In the genomic region with DNA sequence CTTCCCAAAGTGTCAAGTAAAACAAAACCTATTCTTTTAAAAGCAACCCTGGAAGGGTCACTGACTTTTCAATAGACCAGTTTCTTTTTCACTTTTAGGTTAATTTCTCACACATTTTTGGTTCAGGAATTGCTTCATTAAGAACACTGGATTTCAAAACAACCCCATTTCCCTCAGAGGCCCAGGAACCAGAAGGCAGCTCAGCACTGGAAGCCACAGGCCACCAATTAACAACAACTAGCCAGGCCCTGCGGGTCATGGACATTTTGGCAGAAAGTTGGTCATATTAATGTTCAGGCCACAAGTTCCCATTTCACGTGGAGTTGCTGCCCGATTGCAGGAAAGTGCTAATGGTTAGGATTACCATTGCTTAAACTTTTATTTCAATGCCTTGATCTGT, we compare ENCODE assay signal across 14 cellular contexts. TPM values are rescaled to one million over a fixed set of nuclear protein-coding genes. Genes with fewer than 3 reads are reported as not detected.
A peak's percentile ranks its signal among the peaks of the same experiment; 100 is the strongest.
DNase-seq lines count a peak whose midpoint lies in the region; TF ChIP-seq lines count a peak whose summit lies in the region.
"Had no signal": no experiment of that assay in that cellular context is flagged by ENCODE, and none has a peak within 500 bp of the region (broad histone marks: within the 10 kb centered on the region; RNA-seq: fewer than 3 reads in every experiment).

No MANE protein-coding gene starts in this region.

- peak; percentile 82 for DNase-seq in NOMO-1 treated with DMSO at 0.1 percent for 48 hours (lab: John Stamatoyannopoulos, UW; ENCODE audit: unreplicated experiment)
- DNase-seq in cerebellum (ENCODE audit: low spot score): peak; percentile 20
- DNase-seq in sigmoid colon: no peak
- DNase-seq in SHP77 (lab: John Stamatoyannopoulos, UW): no peak
- DNase-seq in HK-2 (ENCODE audit: unreplicated experiment): no peak
- DNase-seq in activated gamma-delta T cell (lab: John Stamatoyannopoulos, UW): no peak
- DNase-seq: amniotic stem cell; foreskin keratinocyte; NCI-H1092; NCI-H2171 treated with DMSO at 0.1 percent for 48 hours; ovary; stimulated activated CD4-positive, alpha-beta T cell treated with anti-CD3 and anti-CD28 coated beads, Interleukin-4, amount 100 ng/mL, for 1 hour had no signal

- no peaks in the 10 kb centered on the region for H3K9me3 ChIP-seq in HUES48 (ENCODE audit: control insufficient read depth, insufficient read depth, low read length)
- no peaks in the 10 kb centered on the region for H3K9me3 ChIP-seq in sigmoid colon
- H3K9me3 ChIP-seq: ovary had no signal

- H3K36me3 ChIP-seq in HUES48 (ENCODE audit: control insufficient read depth, insufficient read depth, low read length) (no peaks in the 10 kb centered on the region), sigmoid colon (no peaks in the 10 kb centered on the region)
- H3K36me3 ChIP-seq: ovary had no signal

- 76 to 84% methylated on average over 3 of the region's 3 CpGs for WGBS in sigmoid colon, 2 donors

- no peak for TF ChIP-seq EP300 in sigmoid colon (IDR thresholded peaks at IDR 0.05)

- H3K27ac ChIP-seq in HUES48 (ENCODE audit: low read depth, low read length): peak overlapping the region; percentile 39
- peak overlapping the region; percentile 37 to 72 (median 49) for H3K27ac ChIP-seq in sigmoid colon
- H3K27ac ChIP-seq: foreskin keratinocyte, ovary had no signal

- H3K4me1 ChIP-seq in HUES48 (ENCODE audit: control insufficient read depth, insufficient read depth, low read length) (peaks cover 31% of the 10 kb centered on the region), sigmoid colon (peaks cover 0 to 51% (median 40%) of the 10 kb centered on the region in 4 donors)
- H3K4me1 ChIP-seq: foreskin keratinocyte had no signal

- H3K27me3 ChIP-seq in HUES48 (ENCODE audit: control insufficient read depth, insufficient read depth, low read length) (peaks cover 38% of the 10 kb centered on the region), sigmoid colon (no peaks in the 10 kb centered on the region)
- H3K27me3 ChIP-seq: ovary had no signal

- intact Hi-C loops in sigmoid colon (cut with DNase I): loop anchor here (5.0 kb wide), 1 partner anchor 173 kb away; no protein-coding TSS in a partner anchor

- H3K9ac ChIP-seq in HUES48 (ENCODE audit: low read depth, low read length): no peak overlapping the region

- no peak for TF ChIP-seq POLR2A in sigmoid colon (IDR thresholded peaks at IDR 0.05)

- no peak for TF ChIP-seq CTCF in sigmoid colon (IDR thresholded peaks at IDR 0.05)

- H3K4me3 ChIP-seq in HUES48 (ENCODE audit: low read depth, low read length) (no peak overlapping the region), sigmoid colon (no peak overlapping the region)
- H3K4me3 ChIP-seq: GM12878, ovary had no signal

RNA-seq across cellular contexts. Expression of a gene that starts 39.8 kb away (rescaled TPM):
- total RNA-seq in cerebellum: not detected
- total RNA-seq in sigmoid colon: 100 to 1,000 TPM; 141 to 224 (median 180) TPM
- 10 to 100 TPM in 1 of 3 donors, 1 to 10 TPM in 1, under 1 TPM in 1; 0.46 to 17.4 (median 7.2) TPM for polyA plus RNA-seq in sigmoid colon
- total RNA-seq: foreskin keratinocyte, GM12878 had no signal
- polyA plus RNA-seq: foreskin keratinocyte had no signal

Comparison
In these comparisons a context has a peak if more than half of its experiments do, and no peak if none do; other contexts are left out.
1. DNase-seq: peak in NOMO-1 treated with DMSO at 0.1 percent for 48 hours (single experiment) and cerebellum (single experiment); none in sigmoid colon (single experiment), SHP77 (0 of 2), HK-2 (single experiment) and activated gamma-delta T cell (single experiment).
2. RNA of a gene that starts 39.8 kb away (total RNA-seq): 141 to 224 TPM in sigmoid colon; not detected in cerebellum (single experiment); every median in the first group is over 100 times any median in the second.